ENCODE assay signal across 8 cellular contexts in genomic region chr20:62136283-62137091, GRCh38. TPM values are rescaled to one million over a fixed set of nuclear protein-coding genes. Genes with fewer than 3 reads are reported as not detected.
DNase-seq lines count a peak whose midpoint lies in the region; ATAC-seq and TF ChIP-seq lines count a peak whose summit lies in the region.

No MANE protein-coding gene starts in this region.

- WGBS in endodermal cell (ENCODE audit: insufficient coverage in 1 of 2, insufficient read length in 1 of 2), 2 experiments, result 65 to 69% methylated on average over 6 to 8 of the region's 8 CpGs

- peak; percentile 81 for ATAC-seq in naive thymus-derived CD4-positive, alpha-beta T cell
- ATAC-seq in GM21367 (IDR thresholded peaks at IDR 0.05; ENCODE audit: unreplicated experiment), result no peak

- H3K27me3 ChIP-seq in NT2/D1 (ENCODE audit: insufficient read depth, insufficient read length) (no peaks in the 10 kb centered on the region), endodermal cell (ENCODE audit: control insufficient read depth, insufficient read depth, low read length, poor library complexity, severe bottlenecking) (no peaks in the 10 kb centered on the region), uterus (no peaks in the 10 kb centered on the region)
- no peaks in the 10 kb centered on the region for H3K27me3 ChIP-seq in naive thymus-derived CD4-positive, alpha-beta T cell (ENCODE audit: control insufficient read depth in 2 of 2, insufficient read depth in 2 of 2, low read length in 2 of 2)

- H3K4me1 Mint-ChIP-seq in CD14-positive monocyte, result peaks cover 55% of the 10 kb centered on the region
- peaks cover 10% of the 10 kb centered on the region for H3K4me1 Mint-ChIP-seq in endodermal cell
- H3K4me1 Mint-ChIP-seq in naive thymus-derived CD4-positive, alpha-beta T cell, result peaks cover 33 to 55% (median 45%) of the 10 kb centered on the region in 7 donors

- H3K9ac ChIP-seq in NT2/D1 (ENCODE audit: insufficient read length, low read depth) (no peak overlapping the region), endodermal cell (ENCODE audit: extremely low read depth, low read length, poor library complexity, severe bottlenecking) (no peak overlapping the region)

- intact Hi-C loops in CD14-positive monocyte (cut with micrococcal nuclease), result loop anchor here in 1 of 2 donors (2.0 kb wide), 1 partner anchor 14 kb away; the partner anchor contains the start of gene LSM14B
- intact Hi-C loops in naive thymus-derived CD4-positive, alpha-beta T cell (cut with micrococcal nuclease), result loop anchor here (1.0 kb wide), 5 partner anchors 14 to 126 kb away; partner anchors contain the start of gene LSM14B (in 1 of the 2)
- intact Hi-C loops in uterus (cut with DNase I; ENCODE audit: low total_unique reads), result no loop called here

- H3K36me3 Mint-ChIP-seq in CD14-positive monocyte, result peaks cover 78 to 91% of the 10 kb centered on the region in 2 donors
- H3K36me3 Mint-ChIP-seq in endodermal cell (ENCODE audit: low read depth), result peaks cover 90% of the 10 kb centered on the region
- peaks cover 15 to 45% (median 34%) of the 10 kb centered on the region in 5 donors for H3K36me3 Mint-ChIP-seq in naive thymus-derived CD4-positive, alpha-beta T cell

- peaks cover 0 to 3% (median 0%) of the 10 kb centered on the region in 7 donors for H3K9me3 Mint-ChIP-seq in CD14-positive monocyte
- no peaks in the 10 kb centered on the region for H3K9me3 Mint-ChIP-seq in endodermal cell
- no peaks in the 10 kb centered on the region for H3K9me3 Mint-ChIP-seq in naive thymus-derived CD4-positive, alpha-beta T cell

- no peak for TF ChIP-seq POLR2A in uterus (IDR thresholded peaks at IDR 0.05)

- no peaks in the 10 kb centered on the region for H3K9me3 ChIP-seq in NT2/D1 (ENCODE audit: insufficient read depth, low read length)
- no peaks in the 10 kb centered on the region for H3K9me3 ChIP-seq in endodermal cell (ENCODE audit: control insufficient read depth, low read length)
- H3K9me3 ChIP-seq in naive thymus-derived CD4-positive, alpha-beta T cell (ENCODE audit: control insufficient read depth in 2 of 3, low read length in 3 of 3), result no peaks in the 10 kb centered on the region
- no peaks in the 10 kb centered on the region for H3K9me3 ChIP-seq in uterus

- H3K4me3 ChIP-seq in NT2/D1 (ENCODE audit: insufficient read length, low read depth) (no peak overlapping the region), endodermal cell (ENCODE audit: low read length) (no peak overlapping the region), uterus (no peak overlapping the region)
- no peak overlapping the region for H3K4me3 ChIP-seq in naive thymus-derived CD4-positive, alpha-beta T cell (ENCODE audit: low read length)

- H3K27ac ChIP-seq in endodermal cell (ENCODE audit: low read depth, low read length), result no peak overlapping the region
- peak overlapping the region; percentile 18 for H3K27ac ChIP-seq in naive thymus-derived CD4-positive, alpha-beta T cell (ENCODE audit: low read depth, low read length)
- H3K27ac ChIP-seq in uterus, result no peak overlapping the region

- H3K36me3 ChIP-seq in NT2/D1 (ENCODE audit: insufficient read depth, insufficient read length, low read length) (peaks cover 99% of the 10 kb centered on the region), endodermal cell (ENCODE audit: control insufficient read depth, insufficient read depth, low read length) (peaks cover 94% of the 10 kb centered on the region), uterus (no peaks in the 10 kb centered on the region)
- peaks cover 48 to 88% (median 54%) of the 10 kb centered on the region in 3 experiments for H3K36me3 ChIP-seq in naive thymus-derived CD4-positive, alpha-beta T cell (ENCODE audit: control insufficient read depth in 2 of 3, insufficient read depth in 3 of 3, low read length in 3 of 3)

- TF ChIP-seq CTCF in CD14-positive monocyte (IDR thresholded peaks at IDR 0.05) (peak; percentile 78), endodermal cell (conservative IDR thresholded peaks at IDR 0.05) (peak; percentile 95), uterus (IDR thresholded peaks at IDR 0.05) (peak; percentile 67 to 78 (median 72))

- POLR2A ChIA-PET in naive thymus-derived CD4-positive, alpha-beta T cell (lab: Charles Lee), result interaction anchor here (0.6 to 4.9 kb wide), 5 partner anchors 11 to 125 kb away, joined by 3 to 29 read pairs (median 6); partner anchors contain the start of gene TAF4

- no peaks in the 10 kb centered on the region for H3K27me3 Mint-ChIP-seq in CD14-positive monocyte (ENCODE audit: low read depth in 3 of 3)
- H3K27me3 Mint-ChIP-seq in endodermal cell (ENCODE audit: insufficient read depth), result no peaks in the 10 kb centered on the region
- no peaks in the 10 kb centered on the region for H3K27me3 Mint-ChIP-seq in naive thymus-derived CD4-positive, alpha-beta T cell

- DNase-seq in CD14-positive monocyte (ENCODE audit: low spot score) (no peak), HCEC 1CT (peak; percentile 59), NT2/D1 (ENCODE audit: low read depth, low spot score) (peak; percentile 63), endodermal cell (peak; percentile 89), uterus (peak; percentile 61 to 65)
- DNase-seq in activated CD8-positive, alpha-beta memory T cell treated with anti-CD3 and anti-CD28 coated beads, Interleukin-2, amount 50 U/mL, for 4 hours, result peak; percentile 74
- peak; percentile 54 to 81 (median 75) for DNase-seq in naive thymus-derived CD4-positive, alpha-beta T cell

- CTCF ChIA-PET in naive thymus-derived CD4-positive, alpha-beta T cell (lab: Charles Lee), result interaction anchor here (1.3 to 4.9 kb wide), 10 partner anchors 9 to 137 kb away, joined by 3 to 27 read pairs (median 6); partner anchors contain the start of gene LSM14B

- H3K4me3 Mint-ChIP-seq in CD14-positive monocyte, result no peak overlapping the region
- H3K4me3 Mint-ChIP-seq in endodermal cell, result no peak overlapping the region
- peak overlapping the region in 1 of 10 donors; percentile 20 for H3K4me3 Mint-ChIP-seq in naive thymus-derived CD4-positive, alpha-beta T cell

- H3K27ac Mint-ChIP-seq in CD14-positive monocyte (peak overlapping the region; percentile 51 to 85 (median 65)), endodermal cell (peak overlapping the region; percentile 18)
- H3K27ac Mint-ChIP-seq in naive thymus-derived CD4-positive, alpha-beta T cell, result peak overlapping the region; percentile 60 to 94 (median 87)

- H3K4me1 ChIP-seq in NT2/D1 (ENCODE audit: insufficient read depth, insufficient read length) (peaks cover 9% of the 10 kb centered on the region), endodermal cell (ENCODE audit: control insufficient read depth, insufficient read depth, low read length) (peaks cover 6% of the 10 kb centered on the region), uterus (peaks cover 0 to 3% of the 10 kb centered on the region in 2 donors)
- peaks cover 10 to 15% of the 10 kb centered on the region in 2 donors for H3K4me1 ChIP-seq in naive thymus-derived CD4-positive, alpha-beta T cell (ENCODE audit: control insufficient read depth in 2 of 2, insufficient read depth in 2 of 2, low read length in 2 of 2)

RNA-seq across cellular contexts. Expression of gene PSMA7, which starts 6.7 kb away (rescaled TPM):
- polyA plus RNA-seq in CD14-positive monocyte, result 100 to 1,000 TPM; 527 to 668 TPM
- total RNA-seq in endodermal cell, result 100 to 1,000 TPM; 279 to 280 TPM
- 253 TPM for polyA plus RNA-seq in endodermal cell (2013, experiment 1 of 2)
- 256 TPM for polyA plus RNA-seq in endodermal cell (2013, experiment 2 of 2)
- total RNA-seq in naive thymus-derived CD4-positive, alpha-beta T cell, result 100 to 1,000 TPM; 125 to 301 (median 165) TPM
- 100 to 1,000 TPM; 377 to 406 TPM for polyA plus RNA-seq in naive thymus-derived CD4-positive, alpha-beta T cell
- total RNA-seq in uterus, result 100 to 1,000 TPM; 145 to 214 (median 162) TPM

RNA-seq across cellular contexts. Expression of gene SS18L1, which starts 7.1 kb away (rescaled TPM):
- 1 to 10 TPM in 1 of 2 donors, under 1 TPM in 1; 0.75 to 1.1 TPM for polyA plus RNA-seq in CD14-positive monocyte
- total RNA-seq in endodermal cell (10 to 100 TPM; 23.2 to 28.8 TPM), uterus (10 to 100 TPM in 2 of 4 donors, 1 to 10 TPM in 1, under 1 TPM in 1; 0.51 to 21.7 (median 12.8) TPM)
- polyA plus RNA-seq in endodermal cell (2013, experiment 1 of 2), result 26.8 TPM
- 25.7 TPM for polyA plus RNA-seq in endodermal cell (2013, experiment 2 of 2)
- 10 to 100 TPM; 17.8 to 26.7 (median 22.6) TPM for total RNA-seq in naive thymus-derived CD4-positive, alpha-beta T cell
- polyA plus RNA-seq in naive thymus-derived CD4-positive, alpha-beta T cell, result under 1 TPM; 0.47 to 0.54 TPM

RNA-seq across cellular contexts. Expression of gene LSM14B, which starts 14.2 kb away (rescaled TPM):
- polyA plus RNA-seq in CD14-positive monocyte, result 1 to 10 TPM; 1.0 to 1.4 TPM
- total RNA-seq in endodermal cell (10 to 100 TPM; 89.1 to 91.1 TPM), uterus (10 to 100 TPM in 3 of 4 donors, 1 to 10 TPM in 1; 3.1 to 56.8 (median 45.9) TPM)
- 74.6 TPM for polyA plus RNA-seq in endodermal cell (2013, experiment 1 of 2)
- polyA plus RNA-seq in endodermal cell (2013, experiment 2 of 2), result 61.5 TPM
- 10 to 100 TPM; 39.5 to 61.5 (median 41.9) TPM for total RNA-seq in naive thymus-derived CD4-positive, alpha-beta T cell
- 1 to 10 TPM; 1.4 to 1.9 TPM for polyA plus RNA-seq in naive thymus-derived CD4-positive, alpha-beta T cell

RNA-seq across cellular contexts. Expression of gene MTG2, which starts 46.3 kb away (rescaled TPM):
- 10 to 100 TPM; 10.8 to 14.9 TPM for polyA plus RNA-seq in CD14-positive monocyte
- total RNA-seq in endodermal cell (10 to 100 TPM; 28.2 to 29.6 TPM), uterus (10 to 100 TPM in 3 of 4 donors, under 1 TPM in 1; 0.59 to 38.5 (median 22.7) TPM)
- 23.8 TPM for polyA plus RNA-seq in endodermal cell (2013, experiment 1 of 2)
- 21.6 TPM for polyA plus RNA-seq in endodermal cell (2013, experiment 2 of 2)
- total RNA-seq in naive thymus-derived CD4-positive, alpha-beta T cell, result 10 to 100 TPM; 20.4 to 51.5 (median 41.8) TPM
- 10 to 100 TPM; 18.2 to 31.8 TPM for polyA plus RNA-seq in naive thymus-derived CD4-positive, alpha-beta T cell

Comparison
In these comparisons a context has a peak if more than half of its experiments do, and no peak if none do; other contexts are left out.
1. H3K27ac Mint-ChIP-seq: peak in every context shown above with its lines; median percentile 87 in naive thymus-derived CD4-positive, alpha-beta T cell; 65 in CD14-positive monocyte; 18 in endodermal cell.